Comparison of ENCODE assay signal across 18 cellular contexts in genomic region chr1:25467193-25467592, GRCh38. TPM values are rescaled to one million over a fixed set of nuclear protein-coding genes. Genes with fewer than 3 reads are reported as not detected.
DNase-seq lines count a peak whose midpoint lies in the region; ATAC-seq, FAIRE-seq and TF ChIP-seq lines count a peak whose summit lies in the region.
"Had no signal": no experiment of that assay in that cellular context is flagged by ENCODE, and none has a peak within 500 bp of the region (broad histone marks: within the 10 kb centered on the region; RNA-seq: fewer than 3 reads in every experiment).

No MANE protein-coding gene starts in this region.

- no peak overlapping the region for H3K4me3 Mint-ChIP-seq in stimulated activated naive CD8-positive, alpha-beta T cell treated with anti-CD3 and anti-CD28 coated beads, Interleukin-15, Interleukin-2, amounts not matched to agents 100 ng/mL and 50 ng/mL, for 24 hours
- H3K4me3 Mint-ChIP-seq: neural progenitor cell had no signal

- no peaks in the 10 kb centered on the region for H3K27me3 ChIP-seq in K562 (ENCODE audit: control insufficient read depth in 2 of 2, insufficient read depth in 2 of 2, low read length in 2 of 2)
- H3K27me3 ChIP-seq: neural progenitor cell, transverse colon had no signal

- H3K9ac ChIP-seq in K562 (ENCODE audit: insufficient read depth in 1 of 2, low read depth in 2 of 2, low read length in 2 of 2), result peak overlapping the region in 1 of 2 experiments; percentile 9; a peak in 1 of 4 replicates
- H3K9ac ChIP-seq: neural progenitor cell had no signal

- CTCF ChIA-PET in K562 (lab: Yijun Ruan, JAX; ENCODE audit: low intra/inter-chr PET ratio), result no interaction called here

- DNase-seq in stimulated activated naive CD8-positive, alpha-beta T cell treated with anti-CD3 and anti-CD28 coated beads, Interleukin-15, Interleukin-2, amounts not matched to agents 100 U/mL and 50 U/mL, for 24 hours, result no peak
- peak; percentile 27 for DNase-seq in OCI-M1 (lab: John Stamatoyannopoulos, UW)
- DNase-seq in K562 (ENCODE audit: extremely low read depth in 1 of 4, low spot score in 3 of 4), result no peak
- no peak for DNase-seq in DMS53 (lab: John Stamatoyannopoulos, UW)
- DNase-seq in amygdala (lab: John Stamatoyannopoulos, UW), result no peak
- DNase-seq: activated CD8-positive, alpha-beta memory T cell treated with anti-CD3 and anti-CD28 coated beads, Interleukin-2, amount 50 U/mL, for 48 hours; AML-193; dermis blood vessel endothelial cell; NCI-H1694 treated with DMSO at 0.1 percent for 48 hours; stimulated activated CD4-positive, alpha-beta T cell treated with anti-CD3 and anti-CD28 coated beads, Interleukin-2, amount 100 ng/mL, for 24 hours; transverse colon had no signal

- H2AFZ ChIP-seq in K562 (ENCODE audit: low read depth, low read length), result no peak overlapping the region
- H2AFZ ChIP-seq: neural progenitor cell had no signal

- in situ Hi-C loops in K562 (cut with MboI), result no loop called here

- no peak for TF ChIP-seq POLR2A in K562 (conservative IDR thresholded peaks at IDR 0.05)

- FAIRE-seq in K562 (lab: Jason Lieb, UNC), result no peak
- FAIRE-seq: bronchial epithelial cell, endothelial cell of umbilical vein had no signal

- TF ChIP-seq CTCF in K562 (IDR thresholded peaks at IDR 0.05 in 2 of 3, conservative IDR thresholded peaks at IDR 0.05 in 1 of 3; ENCODE audit: insufficient read depth in 2 of 3, low read depth in 1 of 3, low read length in 3 of 3), result no peak

- no peaks in the 10 kb centered on the region for H3K9me1 ChIP-seq in K562 (ENCODE audit: control insufficient read depth, insufficient read depth, low read length)

- intact Hi-C loops in K562 (cut with micrococcal nuclease), result loop anchor here (5.0 kb wide), 1 partner anchor 35 kb away; the partner anchor contains the start of gene MACO1

- 0 out of 2 replicates have a peak, but pooled peaks cover 4% of the 10 kb centered on the region for H4K20me1 ChIP-seq in K562 (replicated peaks; ENCODE audit: control insufficient read depth, insufficient read depth, low read length)

- no peaks in the 10 kb centered on the region for H3K9me3 Mint-ChIP-seq in stimulated activated naive CD8-positive, alpha-beta T cell treated with anti-CD3 and anti-CD28 coated beads, Interleukin-15, Interleukin-2, amounts not matched to agents 100 ng/mL and 50 ng/mL, for 24 hours
- H3K9me3 Mint-ChIP-seq: neural progenitor cell had no signal

- POLR2A ChIA-PET in K562 (lab: Yijun Ruan, JAX), result interaction anchor here (1.3 to 1.7 kb wide), 2 partner anchors 13 to 14 kb away, joined by 3 to 8 read pairs; no protein-coding TSS in a partner anchor

- ATAC-seq in stimulated activated naive CD8-positive, alpha-beta T cell treated with anti-CD3 and anti-CD28 coated beads, Interleukin-15, Interleukin-2, amounts not matched to agents 100 U/mL and 50 U/mL, for 24 hours, result no peak
- no peak; the same call in 2 of the 3 replicates for ATAC-seq in K562
- ATAC-seq in GM21423 (IDR thresholded peaks at IDR 0.05; ENCODE audit: unreplicated experiment), result no peak
- ATAC-seq: activated CD4-positive, CD25-positive, alpha-beta regulatory T cell treated with anti-CD3 and anti-CD28 coated beads, Interleukin-2, amount 50 U/mL, for 24 hours had no signal

- TF ChIP-seq EP300 in K562 (IDR thresholded peaks at IDR 0.05; ENCODE audit: low read length), result no peak

- no peak for TF ChIP-seq RAD21 in K562 (CRISPR knock-in tag; conservative IDR thresholded peaks at IDR 0.05 in 1 of 2, IDR thresholded peaks at IDR 0.05 in 1 of 2)

- no peak overlapping the region for H3K4me3 ChIP-seq in K562
- H3K4me3 ChIP-seq: neural progenitor cell, prostate gland, transverse colon had no signal

- peaks cover 7 to 21% of the 10 kb centered on the region in 2 experiments; a peak in 4 of 5 replicates for H3K4me1 ChIP-seq in K562 (replicated peaks in 1 of 2; ENCODE audit: control insufficient read depth in 2 of 2, insufficient read depth in 2 of 2, low read length in 2 of 2)
- H3K4me1 ChIP-seq: neural progenitor cell had no signal

- peak overlapping the region; percentile 14 for H3K27ac Mint-ChIP-seq in stimulated activated naive CD8-positive, alpha-beta T cell treated with anti-CD3 and anti-CD28 coated beads, Interleukin-15, Interleukin-2, amounts not matched to agents 100 ng/mL and 50 ng/mL, for 24 hours
- H3K27ac Mint-ChIP-seq: neural progenitor cell had no signal

- BruUV-seq in K562 (replicated peaks; lab: Mats Ljungman, UMichigan), result no TSS peak

- H3K27me3 Mint-ChIP-seq in stimulated activated naive CD8-positive, alpha-beta T cell treated with anti-CD3 and anti-CD28 coated beads, Interleukin-15, Interleukin-2, amounts not matched to agents 100 ng/mL and 50 ng/mL, for 24 hours, result no peaks in the 10 kb centered on the region

- peaks cover 51% of the 10 kb centered on the region for H3K36me3 ChIP-seq in K562 (ENCODE audit: control insufficient read depth, insufficient read depth, low read length)
- H3K36me3 ChIP-seq: neural progenitor cell, prostate gland, transverse colon had no signal

- H3K27ac ChIP-seq in K562 (ENCODE audit: extremely low read depth, low read depth, low read length), result peak overlapping the region; percentile 47; the same call in 1 of the 3 replicates
- H3K27ac ChIP-seq: neural progenitor cell, prostate gland had no signal

- WGBS in K562 (ENCODE audit: insufficient coverage, low coverage, missing lambda C conversion rate), result 69% methylated on average over 4 of the region's 4 CpGs

- peaks cover 39% of the 10 kb centered on the region for H3K4me1 Mint-ChIP-seq in stimulated activated naive CD8-positive, alpha-beta T cell treated with anti-CD3 and anti-CD28 coated beads, Interleukin-15, Interleukin-2, amounts not matched to agents 100 ng/mL and 50 ng/mL, for 24 hours (ENCODE audit: low read depth)
- H3K4me1 Mint-ChIP-seq: neural progenitor cell had no signal

- no peaks in the 10 kb centered on the region for H3K9me3 ChIP-seq in K562 (replicated peaks; ENCODE audit: control insufficient read depth, insufficient read depth, low read depth, low read length)
- H3K9me3 ChIP-seq: prostate gland, transverse colon had no signal

- H3K4me2 ChIP-seq in K562 (ENCODE audit: insufficient read depth, low read length), result no peak overlapping the region
- H3K4me2 ChIP-seq: neural progenitor cell had no signal

- H3K36me3 Mint-ChIP-seq in stimulated activated naive CD8-positive, alpha-beta T cell treated with anti-CD3 and anti-CD28 coated beads, Interleukin-15, Interleukin-2, amounts not matched to agents 100 ng/mL and 50 ng/mL, for 24 hours (ENCODE audit: low read depth), result peaks cover 16% of the 10 kb centered on the region

- peaks cover 77% of the 10 kb centered on the region for H3K79me2 ChIP-seq in K562 (ENCODE audit: control insufficient read depth, insufficient read depth, low read length)

TF ChIP-seq in K562, 482 proteins besides CTCF, POLR2A, EP300 and RAD21 (continues in another document):
- TF ChIP-seq ZNF76 (CRISPR knock-in tag; IDR thresholded peaks at IDR 0.05; ENCODE audit: borderline replicate concordance), result no peak
- TF ChIP-seq GATA2 (CRISPR knock-in tag; IDR thresholded peaks at IDR 0.05), result no peak
- no peak for TF ChIP-seq CCNT2 (IDR thresholded peaks at IDR 0.05; ENCODE audit: borderline replicate concordance, extremely low read depth, insufficient read length, low read depth, low read length)
- TF ChIP-seq ZKSCAN1 (IDR thresholded peaks at IDR 0.05; ENCODE audit: low read depth, low read length), result no peak
- TF ChIP-seq TEAD1 (CRISPR knock-in tag; IDR thresholded peaks at IDR 0.05), result no peak

RNA-seq across cellular contexts. Expression of gene MACO1, which starts 36.5 kb away (rescaled TPM):
- total RNA-seq in K562 (2011; cell fraction: chromatin; rRNA removed; ENCODE audit: low replicate concordance), result 18.4 and 45.3 TPM in 2 replicates
- 18.0 and 21.1 TPM in 2 replicates for total RNA-seq in K562 (2011; cell fraction: nucleolus; rRNA removed)
- 26.7 and 32.7 TPM in 2 replicates for total RNA-seq in K562 (2011; cell fraction: nucleoplasm; rRNA removed)
- total RNA-seq in K562 (2014; rRNA removed) (20.0 and 21.7 TPM in 2 replicates), K562 (2014; rRNA removed; fragmentation: Illumina TruSeq; extraction: Trizol) (25.2 and 32.1 TPM in 2 replicates), K562 (2015; rRNA removed; fragmentation: Illumina TruSeq; extraction: Trizol) (22.6 and 25.1 TPM in 2 replicates), K562 (2021) (21.8 and 26.2 TPM in 2 replicates)
- polyA plus RNA-seq in K562 (2011; rRNA removed) (16.2 and 16.5 TPM in 2 replicates), K562 (2014; fragmentation: Illumina TruSeq; extraction: Trizol) (22.5 and 28.4 TPM in 2 replicates), K562 (2014; fragmentation: Nextera tagmentation; extraction: Ambion mirVana) (1 to 10 TPM; 4.6 to 5.1 TPM), K562 (2014; rRNA removed) (15.4 and 18.9 TPM in 2 replicates)
- 5.5 and 9.0 TPM in 2 replicates for polyA plus RNA-seq in K562 (2011; cell fraction: cytosol; rRNA removed)
- 13.6 and 15.9 TPM in 2 replicates for polyA plus RNA-seq in K562 (2011; cell fraction: nucleus; rRNA removed)
- polyA plus RNA-seq in K562 (2012), result 17.2 and 17.8 TPM in 2 replicates
- polyA minus RNA-seq in K562 (2011; rRNA and poly(A)+ RNA removed), result 16.1 and 20.4 TPM in 2 replicates
- polyA minus RNA-seq in K562 (2011; cell fraction: cytosol; rRNA and poly(A)+ RNA removed), result 8.4 and 9.4 TPM in 2 replicates
- 5.3 and 10.9 TPM in 2 replicates for polyA minus RNA-seq in K562 (2011; cell fraction: nucleus; rRNA and poly(A)+ RNA removed)

RNA-seq across cellular contexts. Expression of gene RHCE, which starts 46.6 kb away (rescaled TPM):
- 32.9 and 40.0 TPM in 2 replicates for total RNA-seq in K562 (2011; cell fraction: chromatin; rRNA removed; ENCODE audit: low replicate concordance)
- total RNA-seq in K562 (2011; cell fraction: nucleolus; rRNA removed), result 54.9 and 67.4 TPM in 2 replicates
- 44.0 and 54.3 TPM in 2 replicates for total RNA-seq in K562 (2011; cell fraction: nucleoplasm; rRNA removed)
- total RNA-seq in K562 (2014; rRNA removed) (7.5 and 12.3 TPM in 2 replicates), K562 (2014; rRNA removed; fragmentation: Illumina TruSeq; extraction: Trizol) (12.7 and 14.8 TPM in 2 replicates), K562 (2015; rRNA removed; fragmentation: Illumina TruSeq; extraction: Trizol) (5.3 and 5.4 TPM in 2 replicates), K562 (2021) (11.2 and 12.6 TPM in 2 replicates)
- polyA plus RNA-seq in K562 (2011; rRNA removed) (13.6 and 25.9 TPM in 2 replicates), K562 (2014; fragmentation: Illumina TruSeq; extraction: Trizol) (10.9 and 11.4 TPM in 2 replicates), K562 (2014; fragmentation: Nextera tagmentation; extraction: Ambion mirVana) (10 to 100 TPM; 28.3 to 31.5 TPM), K562 (2014; rRNA removed) (8.3 and 9.1 TPM in 2 replicates)
- 20.6 and 28.6 TPM in 2 replicates for polyA plus RNA-seq in K562 (2011; cell fraction: cytosol; rRNA removed)
- 11.9 and 17.8 TPM in 2 replicates for polyA plus RNA-seq in K562 (2011; cell fraction: nucleus; rRNA removed)
- polyA plus RNA-seq in K562 (2012), result 17.0 and 20.5 TPM in 2 replicates
- 22.4 and 24.1 TPM in 2 replicates for polyA minus RNA-seq in K562 (2011; rRNA and poly(A)+ RNA removed)
- 9.8 and 10.7 TPM in 2 replicates for polyA minus RNA-seq in K562 (2011; cell fraction: cytosol; rRNA and poly(A)+ RNA removed)
- polyA minus RNA-seq in K562 (2011; cell fraction: nucleus; rRNA and poly(A)+ RNA removed), result 5.8 and 9.8 TPM in 2 replicates
- total RNA-seq: endothelial cell of umbilical vein, transverse colon had no signal
